Comparison of ENCODE assay signal across 6 cellular contexts in genomic region chr9:117636681-117637080, GRCh38.
"Had no signal": no experiment of that assay in that cellular context is flagged by ENCODE, and none has a peak within 500 bp of the region (broad histone marks: within the 10 kb centered on the region; RNA-seq: fewer than 3 reads in every experiment).

No MANE protein-coding gene starts in this region.

- H3K27ac ChIP-seq: HL-60 had no signal

- H3K4me3 Mint-ChIP-seq: IgD-negative memory B cell had no signal

- H3K36me3 Mint-ChIP-seq: IgD-negative memory B cell had no signal

- H3K4me3 ChIP-seq: K562 had no signal

- H3K27ac Mint-ChIP-seq: IgD-negative memory B cell had no signal

- DNase-seq: IMR-90, KBM-7 had no signal

- H3K9me3 Mint-ChIP-seq: IgD-negative memory B cell had no signal

- ATAC-seq: HepG2, K562 had no signal
